1 cellular context compared by ENCODE assay signal in genomic region chr7:104679085-104679484, GRCh38.
TF ChIP-seq lines count a peak whose summit lies in the region.

No MANE protein-coding gene starts in this region.

TF ChIP-seq in SK-N-SH treated with all-trans-retinoic acid at 6 μM for 48 hours, 23 proteins besides CTCF, POLR2A, EP300 and RAD21 (continued from another document):
- TF ChIP-seq CSRNP3 (CRISPR knock-in tag; IDR thresholded peaks at IDR 0.05): no peak
